In the genomic region with DNA sequence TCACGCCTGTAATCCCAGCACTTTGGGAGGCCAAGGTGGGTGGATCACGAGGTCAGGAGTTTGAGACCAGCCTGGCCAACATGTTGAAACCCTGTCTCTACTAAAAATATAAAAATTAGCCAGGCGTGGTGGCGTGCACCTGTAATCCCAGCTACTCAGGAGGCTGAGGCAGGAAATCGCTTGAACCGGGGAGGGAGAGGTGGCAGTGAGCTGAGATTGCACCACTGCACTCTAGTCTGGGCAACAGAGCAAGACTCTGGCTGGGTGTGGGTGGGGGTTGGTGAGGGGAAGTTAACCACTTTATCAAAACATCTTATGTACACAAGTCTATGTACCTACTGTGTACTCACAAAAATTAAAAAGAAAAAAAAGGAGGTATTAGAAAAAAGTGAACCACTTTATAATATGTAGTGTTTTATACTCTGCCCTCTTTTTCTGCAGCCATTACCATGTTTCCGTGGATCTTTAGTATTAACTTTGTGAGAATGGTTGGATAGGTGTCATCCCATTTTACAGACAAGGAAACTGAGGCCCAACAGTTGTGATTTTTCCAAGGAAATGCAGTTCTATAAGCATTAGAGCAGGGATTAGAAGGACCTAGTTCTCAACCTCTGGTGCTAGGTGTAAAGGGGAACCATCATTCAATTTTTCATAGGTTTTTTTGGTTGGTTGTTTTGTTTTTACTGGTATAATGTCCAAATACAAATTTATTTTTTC, we compare ENCODE assay signal across 7 cellular contexts. TPM values are rescaled to one million over a fixed set of nuclear protein-coding genes. Genes with fewer than 3 reads are reported as not detected.
DNase-seq lines count a peak whose midpoint lies in the region; ATAC-seq and TF ChIP-seq lines count a peak whose summit lies in the region.
"Not testable (repeated sequence)": the region's sequence is repeated elsewhere in the genome, so short reads cannot be mapped to it uniquely, and the experiment has no call there.

No MANE protein-coding gene starts in this region.

- H3K4me1 ChIP-seq in CD8-positive, alpha-beta memory T cell (ENCODE audit: insufficient read depth, low read length) = peaks cover 54% of the 10 kb centered on the region

- H3K9me2 ChIP-seq in SU-DHL-6 (replicated peaks; ENCODE audit: insufficient read depth, low read length) = not testable (repeated sequence)

- POLR2A ChIA-PET in CD8-positive, alpha-beta memory T cell (lab: Charles Lee); WTC11 (lab: Charles Lee); naive thymus-derived CD8-positive, alpha-beta T cell (lab: Charles Lee): not testable (repeated sequence)

- H3K79me2 ChIP-seq in SU-DHL-6 (ENCODE audit: insufficient read depth, low read length) = peaks cover 100% of the 10 kb centered on the region

- not testable (repeated sequence) for H3K27me3 ChIP-seq in CD8-positive, alpha-beta memory T cell (ENCODE audit: insufficient read depth, low read length, poor library complexity, severe bottlenecking); SU-DHL-6 (ENCODE audit: low read length)

- not testable (repeated sequence) for H3K9me3 Mint-ChIP-seq in CD8-positive, alpha-beta memory T cell; WTC11; chondrocyte (ENCODE audit: low read depth); naive thymus-derived CD8-positive, alpha-beta T cell

- peaks cover 25% of the 10 kb centered on the region for H4K20me1 ChIP-seq in SU-DHL-6 (ENCODE audit: low read depth, low read length)

- not testable (repeated sequence) for H3K36me3 ChIP-seq in CD8-positive, alpha-beta memory T cell (ENCODE audit: insufficient read depth, low read length)
- peaks cover 21% of the 10 kb centered on the region; the same call in 1 of the 2 replicates for H3K36me3 ChIP-seq in SU-DHL-6 (ENCODE audit: low read length)

- peak overlapping the region in 4 of 7 donors; percentile 8 to 51 (median 30) for H3K4me3 Mint-ChIP-seq in CD8-positive, alpha-beta memory T cell
- H3K4me3 Mint-ChIP-seq in WTC11; chondrocyte (ENCODE audit: unreplicated experiment): not testable (repeated sequence)
- H3K4me3 Mint-ChIP-seq in naive thymus-derived CD8-positive, alpha-beta T cell = peak overlapping the region in 6 of 10 donors; percentile 4 to 42 (median 31)

- H3K9me3 ChIP-seq in CD8-positive, alpha-beta memory T cell (ENCODE audit: low read length); SU-DHL-6 (ENCODE audit: insufficient read depth, low read length): not testable (repeated sequence)

- peak overlapping the region; percentile 38 for H3K4me2 ChIP-seq in SU-DHL-6 (ENCODE audit: low read depth, low read length, poor library complexity, severe bottlenecking)

- not testable (repeated sequence) for H3K9ac ChIP-seq in SU-DHL-6 (ENCODE audit: low read length)

- not testable (repeated sequence) for DNase-seq in CD8-positive, alpha-beta memory T cell; WTC11 (ENCODE audit: low spot score); chondrocyte (ENCODE audit: low spot score); left lobe of liver (ENCODE audit: low spot score); naive thymus-derived CD8-positive, alpha-beta T cell

- not testable (repeated sequence) for H3K27me3 Mint-ChIP-seq in CD8-positive, alpha-beta memory T cell; WTC11 (ENCODE audit: low read depth); chondrocyte (ENCODE audit: low read depth); naive thymus-derived CD8-positive, alpha-beta T cell

- CTCF ChIA-PET in CD8-positive, alpha-beta memory T cell (lab: Charles Lee); WTC11 (lab: Charles Lee): not testable (repeated sequence)

- peak overlapping the region; percentile 54 for H3K27ac ChIP-seq in C4-2B
- not testable (repeated sequence) for H3K27ac ChIP-seq in CD8-positive, alpha-beta memory T cell (ENCODE audit: low read depth, low read length); SU-DHL-6 (ENCODE audit: low read depth, low read length)

- not testable (repeated sequence) for H2AFZ ChIP-seq in SU-DHL-6 (ENCODE audit: low read depth, low read length, severe bottlenecking)

- not testable (repeated sequence) for H3K27ac Mint-ChIP-seq in CD8-positive, alpha-beta memory T cell; WTC11
- H3K27ac Mint-ChIP-seq in chondrocyte (ENCODE audit: unreplicated experiment) = peak overlapping the region; percentile 32
- peak overlapping the region in 1 of 10 donors; percentile 6 for H3K27ac Mint-ChIP-seq in naive thymus-derived CD8-positive, alpha-beta T cell

- H3K36me3 Mint-ChIP-seq in CD8-positive, alpha-beta memory T cell = peaks cover 0 to 24% (median 4%) of the 10 kb centered on the region in 3 donors
- H3K36me3 Mint-ChIP-seq in WTC11; chondrocyte (ENCODE audit: low read depth): not testable (repeated sequence)
- peaks cover 0 to 43% (median 17%) of the 10 kb centered on the region in 3 donors for H3K36me3 Mint-ChIP-seq in naive thymus-derived CD8-positive, alpha-beta T cell

- H3K4me1 Mint-ChIP-seq in CD8-positive, alpha-beta memory T cell = peaks cover 70 to 96% (median 91%) of the 10 kb centered on the region in 3 donors
- H3K4me1 Mint-ChIP-seq in WTC11 = peaks cover 49% of the 10 kb centered on the region
- peaks cover 57% of the 10 kb centered on the region for H3K4me1 Mint-ChIP-seq in chondrocyte (ENCODE audit: low read depth)
- H3K4me1 Mint-ChIP-seq in naive thymus-derived CD8-positive, alpha-beta T cell = peaks cover 10 to 98% (median 76%) of the 10 kb centered on the region in 4 donors

- H3F3A ChIP-seq in SU-DHL-6 (ENCODE audit: insufficient read depth) = peaks cover 25% of the 10 kb centered on the region

- not testable (repeated sequence) for TF ChIP-seq CTCF in C4-2B (conservative IDR thresholded peaks at IDR 0.05); SU-DHL-6 (IDR thresholded peaks at IDR 0.05; ENCODE audit: insufficient read depth, low read length, poor library complexity, severe bottlenecking); WTC11 (IDR thresholded peaks at IDR 0.05); chondrocyte (IDR thresholded peaks at IDR 0.05)

- not testable (repeated sequence) for ATAC-seq in WTC11; naive thymus-derived CD8-positive, alpha-beta T cell
- ATAC-seq in left lobe of liver = peak; percentile 46

- not testable (repeated sequence) for H3K4me3 ChIP-seq in CD8-positive, alpha-beta memory T cell (ENCODE audit: low read length); SU-DHL-6 (ENCODE audit: insufficient read depth, low read length, poor library complexity, severe bottlenecking)

TF ChIP-seq in WTC11, 78 proteins besides CTCF, POLR2A, EP300 and RAD21:
- TF ChIP-seq ZNF121 (CRISPR knock-in tag; IDR thresholded peaks at IDR 0.05) = peak; percentile 73; the same call in 1 of the 2 replicates

RNA-seq across cellular contexts. Expression of a gene that starts 11.0 kb away (rescaled TPM):
- total RNA-seq in CD8-positive, alpha-beta memory T cell = 10 to 100 TPM; 37.1 to 39.8 TPM
- polyA plus RNA-seq in CD8-positive, alpha-beta memory T cell = 16.2 TPM
- total RNA-seq in WTC11 (2021) = 40.7 to 46.8 TPM (median 46.3 TPM) in 3 replicates
- 36.3 to 36.7 TPM (median 36.7 TPM) in 3 replicates for total RNA-seq in chondrocyte
- 12.2 TPM for total RNA-seq in left lobe of liver
- total RNA-seq in naive thymus-derived CD8-positive, alpha-beta T cell = 10 to 100 TPM; 65.2 to 67.1 TPM
- 10 to 100 TPM; 11.0 to 17.4 (median 13.4) TPM for polyA plus RNA-seq in naive thymus-derived CD8-positive, alpha-beta T cell
